In the genomic region with DNA sequence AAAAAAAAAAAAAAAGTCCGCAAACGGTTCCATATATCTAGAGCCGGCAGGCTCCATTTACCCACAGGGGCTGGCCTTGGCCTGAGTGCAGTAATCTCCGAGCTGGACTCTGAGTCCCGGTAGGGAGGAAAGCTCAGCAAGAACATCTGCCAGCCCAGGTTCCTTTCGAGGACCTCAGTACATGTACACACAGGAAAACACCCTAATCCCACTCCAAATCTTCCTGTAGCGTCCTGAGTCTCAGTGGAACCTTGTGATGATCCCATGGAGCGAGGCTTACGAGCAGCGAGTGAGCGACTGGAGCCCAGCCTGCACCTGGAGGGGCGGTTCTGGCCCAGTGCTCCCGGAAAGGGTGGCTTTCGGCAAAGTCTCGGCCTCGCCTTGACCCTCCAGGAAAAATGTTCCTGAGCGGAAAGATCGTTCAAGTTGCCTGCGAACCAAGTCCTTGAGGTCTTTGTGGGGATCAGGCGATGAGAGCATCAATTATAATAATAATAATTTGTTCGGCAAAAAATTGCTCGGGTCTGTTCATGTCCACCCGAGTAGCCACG, we compare ENCODE assay signal across 11 cellular contexts. TPM values are rescaled to one million over a fixed set of nuclear protein-coding genes. Genes with fewer than 3 reads are reported as not detected.
DNase-seq lines count a peak whose midpoint lies in the region; FAIRE-seq and TF ChIP-seq lines count a peak whose summit lies in the region.
"Had no signal": no experiment of that assay in that cellular context is flagged by ENCODE, and none has a peak within 500 bp of the region (broad histone marks: within the 10 kb centered on the region; RNA-seq: fewer than 3 reads in every experiment).

No MANE protein-coding gene starts in this region.

- no peak overlapping the region for H2AK5ac ChIP-seq in H1 (ENCODE audit: low read depth, low read length)

- H4K8ac ChIP-seq in H1 (ENCODE audit: extremely low read depth, insufficient read depth, low read length): no peak overlapping the region

- H2BK120ac ChIP-seq in H1 (replicated peaks; ENCODE audit: low read depth, low read length): no peak overlapping the region

- H3K27ac Mint-ChIP-seq in T-helper 1 cell treated with Interleukin-12 subunit alpha and Interleukin-12 subunit beta and Interleukin-4 antibody, amounts not matched to agents 30 μg/mL and 1 μg/mL, for 36 hours: peak overlapping the region; percentile 69

- H3K4me3 ChIP-seq in H1 (ENCODE audit: extremely low read depth in 1 of 4, insufficient read depth in 2 of 4, low read depth in 3 of 4, low read length in 4 of 4): peak overlapping the region; percentile 85 to 93 (median 90)
- peak overlapping the region; percentile 53 for H3K4me3 ChIP-seq in retinal pigment epithelial cell (ENCODE audit: low read length)
- H3K4me3 ChIP-seq: BLaER1 had no signal

- no peaks in the 10 kb centered on the region for H3K79me2 ChIP-seq in H1 (ENCODE audit: control insufficient read depth in 1 of 2, insufficient read depth in 2 of 2, low read length in 2 of 2)

- no peaks in the 10 kb centered on the region for H3K36me3 ChIP-seq in H1 (ENCODE audit: control insufficient read depth in 2 of 4, insufficient read depth in 4 of 4, low read length in 3 of 4)
- H3K36me3 ChIP-seq: BLaER1 had no signal

- peak overlapping the region; percentile 48 for H3K18ac ChIP-seq in H1 (ENCODE audit: extremely low read depth, low read length)

- POLR2A ChIA-PET in H1 (lab: Charles Lee; ENCODE audit: partially characterized antibody): interaction anchor here (0.6 to 1.2 kb wide), 3 partner anchors 15 to 132 kb away, joined by 3 to 4 read pairs (median 3); a partner anchor contains a TSS

- TF ChIP-seq RAD21 in H1 (IDR thresholded peaks at IDR 0.05 in 1 of 2, conservative IDR thresholded peaks at IDR 0.05 in 1 of 2; ENCODE audit: low read depth in 2 of 2, low read length in 2 of 2): no peak

- no peak overlapping the region for H4K5ac ChIP-seq in H1 (ENCODE audit: insufficient read length, low read depth, low read length)

- H3K4me3 Mint-ChIP-seq in T-helper 1 cell treated with Interleukin-12 subunit alpha and Interleukin-12 subunit beta and Interleukin-4 antibody, amounts not matched to agents 30 μg/mL and 1 μg/mL, for 36 hours: no peak overlapping the region

- peak overlapping the region; percentile 42 to 56 (median 48); a peak in 5 of 7 replicates for H3K9ac ChIP-seq in H1 (replicated peaks in 1 of 4; ENCODE audit: extremely low read depth in 1 of 4, low read depth in 3 of 4, low read length in 3 of 4)
- H3K9ac ChIP-seq: BLaER1 had no signal

- H4K91ac ChIP-seq in H1 (replicated peaks; ENCODE audit: insufficient read length, low read length): no peak overlapping the region

- H3K79me1 ChIP-seq in H1 (ENCODE audit: low read depth, low read length): no peaks in the 10 kb centered on the region

- TF ChIP-seq EP300 in H1 (IDR thresholded peaks at IDR 0.05; ENCODE audit: borderline replicate concordance in 1 of 2, low read depth in 2 of 2, low read length in 2 of 2): no peak

- peaks cover 7% of the 10 kb centered on the region for H3K36me3 Mint-ChIP-seq in T-helper 1 cell treated with Interleukin-12 subunit alpha and Interleukin-12 subunit beta and Interleukin-4 antibody, amounts not matched to agents 30 μg/mL and 1 μg/mL, for 36 hours (ENCODE audit: low read depth)

- no peak for TF ChIP-seq POLR2A in H1 (IDR thresholded peaks at IDR 0.05; ENCODE audit: control extremely low read depth in 1 of 2, low read depth in 2 of 2, low read length in 2 of 2)

- H3K23me2 ChIP-seq in H1 (ENCODE audit: low read depth, low read length): peaks cover 5% of the 10 kb centered on the region

- H3K56ac ChIP-seq in H1 (replicated peaks; ENCODE audit: insufficient read length, low read depth, low read length): no peak overlapping the region

- no peaks in the 10 kb centered on the region for H3K9me3 ChIP-seq in H1 (ENCODE audit: insufficient read depth in 2 of 2, low read depth in 1 of 2, low read length in 1 of 2)

- peak overlapping the region; percentile 81 to 93 for H3K4me2 ChIP-seq in H1 (ENCODE audit: insufficient read depth in 1 of 2, low read depth in 2 of 2, low read length in 2 of 2)
- H3K4me2 ChIP-seq: BLaER1 had no signal

- TF ChIP-seq CTCF in H1 (IDR thresholded peaks at IDR 0.05; ENCODE audit: control extremely low read depth in 1 of 3, insufficient read depth in 1 of 3, low read depth in 1 of 3, low read length in 3 of 3): no peak
- TF ChIP-seq CTCF in retinal pigment epithelial cell (conservative IDR thresholded peaks at IDR 0.05; ENCODE audit: low read depth, low read length): no peak
- no peak for TF ChIP-seq CTCF in D721Med (IDR thresholded peaks at IDR 0.05; ENCODE audit: insufficient read depth, missing control alignments)

- H3K27me3 Mint-ChIP-seq in T-helper 1 cell treated with Interleukin-12 subunit alpha and Interleukin-12 subunit beta and Interleukin-4 antibody, amounts not matched to agents 30 μg/mL and 1 μg/mL, for 36 hours (ENCODE audit: low read depth): peaks cover 66% of the 10 kb centered on the region

- no peak overlapping the region for H3K27ac ChIP-seq in H1 (ENCODE audit: low read depth, low read length)
- H3K27ac ChIP-seq: BLaER1 had no signal

- no peaks in the 10 kb centered on the region for H4K20me1 ChIP-seq in H1 (replicated peaks in 1 of 2; ENCODE audit: control insufficient read depth in 1 of 2, insufficient read depth in 2 of 2, low read length in 2 of 2)
- H4K20me1 ChIP-seq: BLaER1 had no signal

- H3K9me3 Mint-ChIP-seq in T-helper 1 cell treated with Interleukin-12 subunit alpha and Interleukin-12 subunit beta and Interleukin-4 antibody, amounts not matched to agents 30 μg/mL and 1 μg/mL, for 36 hours: peaks cover 41% of the 10 kb centered on the region

- peaks cover 0 to 3% (median 1%) of the 10 kb centered on the region in 4 experiments; a peak in 3 of 7 replicates for H3K27me3 ChIP-seq in H1 (replicated peaks in 1 of 4; ENCODE audit: control insufficient read depth in 3 of 4, extremely low read depth in 1 of 4, insufficient read depth in 3 of 4, low read length in 3 of 4)

- DNase-seq in T-helper 1 cell (no peak), NCI-H748 treated with DMSO at 0.1 percent for 48 hours (lab: John Stamatoyannopoulos, UW) (peak; percentile 41), H1 (ENCODE audit: low read depth in 1 of 2, low spot score in 2 of 2) (peak in 1 of 2 experiments; percentile 70), retinal pigment epithelial cell (ENCODE audit: low read depth) (no peak), D721Med (ENCODE audit: insufficient read length, low spot score) (no peak), NCI-H2029 treated with DMSO at 0.1 percent for 48 hours (lab: John Stamatoyannopoulos, UW) (no peak), ureter (ENCODE audit: low spot score) (no peak)
- DNase-seq: activated naive CD4-positive, alpha-beta T cell had no signal

- H2BK20ac ChIP-seq in H1 (ENCODE audit: low read length): no peak overlapping the region

- CTCF ChIA-PET in H1 (lab: Charles Lee; ENCODE audit: partially characterized antibody): interaction anchor here (0.7 to 1.8 kb wide), 5 partner anchors 10 to 46 kb away, joined by 3 to 4 read pairs (median 3); no protein-coding TSS in a partner anchor

- no peak overlapping the region for H3K23ac ChIP-seq in H1 (ENCODE audit: insufficient read length)

- H2BK15ac ChIP-seq in H1 (ENCODE audit: low read length): 0 out of 2 replicates have a peak overlapping the region, but pooled peaks have one; percentile 25

- no peak overlapping the region for H3K14ac ChIP-seq in H1 (ENCODE audit: insufficient read length)

- H2BK12ac ChIP-seq in H1 (ENCODE audit: low read depth, low read length): no peak overlapping the region

- H2AFZ ChIP-seq in H1 (ENCODE audit: low read length): peak overlapping the region; percentile 100

- FAIRE-seq in H1 (lab: Jason Lieb, UNC): no peak
- FAIRE-seq in D721Med (lab: Jason Lieb, UNC): no peak

- H2BK5ac ChIP-seq in H1 (ENCODE audit: low read depth, low read length): no peak overlapping the region; the same call in 1 of the 2 replicates

- WGBS in H1 (ENCODE audit: extremely low coverage in 1 of 2, insufficient coverage in 1 of 2, insufficient read length in 1 of 2, insufficient replicate concordance in 2 of 2, low coverage in 1 of 2, low lambda C conversion rate in 2 of 2, missing lambda C conversion rate in 1 of 2), 2 experiments: 2% methylated on average over 22 of the region's 24 CpGs; no CpG with 5 or more reads in 1 of the 2 experiments

- H3K4me1 Mint-ChIP-seq in T-helper 1 cell treated with Interleukin-12 subunit alpha and Interleukin-12 subunit beta and Interleukin-4 antibody, amounts not matched to agents 30 μg/mL and 1 μg/mL, for 36 hours (ENCODE audit: low read depth): peaks cover 6% of the 10 kb centered on the region

- no peaks in the 10 kb centered on the region for H3K4me1 ChIP-seq in H1 (replicated peaks in 1 of 4; ENCODE audit: control insufficient read depth in 3 of 4, insufficient read depth in 4 of 4, low read length in 3 of 4)
- H3K4me1 ChIP-seq: BLaER1 had no signal

- H3K4ac ChIP-seq in H1 (replicated peaks; ENCODE audit: insufficient read length, low read depth, low read length): no peak overlapping the region

TF ChIP-seq in H1, 55 proteins besides CTCF, POLR2A, EP300 and RAD21:
- TF ChIP-seq SUZ12 (IDR thresholded peaks at IDR 0.05; ENCODE audit: low read length) (no peak), KDM4A (IDR thresholded peaks at IDR 0.05; ENCODE audit: low read depth, low read length, severe bottlenecking) (peak; percentile 70)

RNA-seq across cellular contexts. Expression of gene PRSS16, which starts 32.1 kb away (rescaled TPM):
- 19.2 and 20.2 TPM in 2 replicates for total RNA-seq in H1 (2021; fragmentation: NEBNext Ultra II Directional; extraction: Animal tissue kit (Norgen Biotek cat#: 25700))
- 38.9 and 39.6 TPM in 2 replicates for polyA plus RNA-seq in H1 (2011; rRNA removed)
- polyA plus RNA-seq in H1 (2011; cell fraction: cytosol; rRNA removed): 48.8 TPM
- 23.7 TPM for polyA plus RNA-seq in H1 (2011; cell fraction: nucleus; rRNA removed)
- polyA plus RNA-seq in H1 (2012, experiment 1 of 2): 15.7 to 20.6 TPM (median 19.8 TPM) in 4 replicates
- polyA plus RNA-seq in H1 (2012, experiment 2 of 2): 23.1 TPM
- 15.2 TPM for polyA plus RNA-seq in H1 (2013, experiment 1 of 2)
- polyA plus RNA-seq in H1 (2013, experiment 2 of 2): 16.0 TPM
- polyA minus RNA-seq in H1 (2011; rRNA and poly(A)+ RNA removed): 27.4 and 34.3 TPM in 2 replicates
- polyA minus RNA-seq in H1 (2011; cell fraction: cytosol; rRNA and poly(A)+ RNA removed): 5.1 TPM
- 11.7 TPM for polyA minus RNA-seq in H1 (2011; cell fraction: nucleus; rRNA and poly(A)+ RNA removed)
- 13.0 TPM for total RNA-seq in ureter

RNA-seq across cellular contexts. Expression of gene POM121L2, which starts 32.5 kb away (rescaled TPM):
- 0.09 and 0.17 TPM in 2 replicates for total RNA-seq in H1 (2021; fragmentation: NEBNext Ultra II Directional; extraction: Animal tissue kit (Norgen Biotek cat#: 25700))
- 0.05 TPM in 2 replicates for polyA plus RNA-seq in H1 (2011; rRNA removed)
- 0.03 TPM for polyA plus RNA-seq in H1 (2011; cell fraction: cytosol; rRNA removed)
- polyA plus RNA-seq in H1 (2011; cell fraction: nucleus; rRNA removed): 0.13 TPM
- polyA plus RNA-seq in H1 (2012, experiment 1 of 2): 0.05 to 0.11 TPM in 2 of 4 replicates, not detected in the others
- 0.09 TPM for polyA plus RNA-seq in H1 (2012, experiment 2 of 2)
- 0.08 TPM for polyA plus RNA-seq in H1 (2013, experiment 1 of 2)
- polyA plus RNA-seq in H1 (2013, experiment 2 of 2): 0.11 TPM
- polyA minus RNA-seq in H1 (2011; rRNA and poly(A)+ RNA removed): 0.16 TPM in 1 of 2 replicates, not detected in the other
- not detected for polyA minus RNA-seq in H1 (2011; cell fraction: cytosol; rRNA and poly(A)+ RNA removed)
- not detected for polyA minus RNA-seq in H1 (2011; cell fraction: nucleus; rRNA and poly(A)+ RNA removed)
- not detected for total RNA-seq in ureter
- total RNA-seq: OCI-LY7 had no signal
